1 cellular context compared by ENCODE assay signal in the genomic region with DNA sequence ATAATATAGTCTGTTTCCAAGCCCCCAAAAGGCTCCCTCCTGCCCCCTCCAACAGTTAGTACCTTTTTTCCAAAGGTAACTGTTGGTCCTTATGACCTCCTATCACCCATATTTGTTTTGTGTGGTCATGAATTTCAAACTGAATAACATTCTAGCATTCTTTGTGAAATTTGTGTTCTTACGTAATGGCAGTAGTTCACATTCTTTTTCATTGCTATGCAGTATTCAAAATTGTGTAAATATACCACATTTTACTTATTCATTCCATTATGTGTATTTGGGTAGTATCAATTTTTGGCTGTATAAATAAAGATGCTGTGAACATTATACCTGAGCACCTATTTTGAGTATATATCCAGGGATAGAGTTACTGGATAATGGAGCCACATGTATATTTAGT.
TF ChIP-seq lines count a peak whose summit lies in the region.

No MANE protein-coding gene starts in this region.

TF ChIP-seq in IMR-90, 13 proteins besides CTCF, POLR2A, EP300 and RAD21 (continued from another document):
- peak; percentile 46; the same call in 1 of the 2 replicates for TF ChIP-seq CEBPB (IDR thresholded peaks at IDR 0.05; ENCODE audit: low read depth, low read length)
